Comparison of ENCODE assay signal across 8 cellular contexts in genomic region chr6:37704923-37705238, GRCh38. TPM values are rescaled to one million over a fixed set of nuclear protein-coding genes. Genes with fewer than 3 reads are reported as not detected.
DNase-seq lines count a peak whose midpoint lies in the region; ATAC-seq, FAIRE-seq and TF ChIP-seq lines count a peak whose summit lies in the region.

No MANE protein-coding gene starts in this region.

- DNase-seq in GM06990 (ENCODE audit: extremely low read depth, insufficient read length) (no peak), OCI-LY7 (ENCODE audit: low spot score) (no peak), epithelial cell of esophagus (ENCODE audit: low read depth) (no peak), pancreas (no peak), inferior parietal cortex (ENCODE audit: extremely low spot score) (no peak), GM10248 (ENCODE audit: extremely low spot score) (no peak)

- H3K36me3 ChIP-seq in GM06990 (ENCODE audit: control insufficient read depth, insufficient read depth, low read length) = no peaks in the 10 kb centered on the region
- no peaks in the 10 kb centered on the region for H3K36me3 ChIP-seq in OCI-LY7 (ENCODE audit: insufficient read depth, low read length)
- no peaks in the 10 kb centered on the region for H3K36me3 ChIP-seq in pancreas

- 56 to 64% methylated on average over 5 of the region's 5 CpGs for WGBS in pancreas, 2 donors

- H3K27me3 ChIP-seq in GM06990 (replicated peaks; ENCODE audit: control insufficient read depth, insufficient read depth, low read length) = no peaks in the 10 kb centered on the region
- no peaks in the 10 kb centered on the region for H3K27me3 ChIP-seq in pancreas

- H3K4me1 ChIP-seq in OCI-LY7 (ENCODE audit: insufficient read depth, low read length, poor library complexity, severe bottlenecking) (no peaks in the 10 kb centered on the region), pancreas (peaks cover 0 to 4% (median 0%) of the 10 kb centered on the region in 3 donors)

- peak in 1 of 4 donors; percentile 33 for ATAC-seq in pancreas
- no peak for ATAC-seq in GM18502 (IDR thresholded peaks at IDR 0.05; ENCODE audit: poor library complexity, unreplicated experiment)
- ATAC-seq in GM21423 (IDR thresholded peaks at IDR 0.05; ENCODE audit: unreplicated experiment) = no peak

- no peaks in the 10 kb centered on the region for H3K9me3 ChIP-seq in OCI-LY7 (ENCODE audit: low read length)
- no peaks in the 10 kb centered on the region for H3K9me3 ChIP-seq in pancreas

- no peaks in the 10 kb centered on the region for H4K20me1 ChIP-seq in OCI-LY7 (ENCODE audit: insufficient read depth, low read length)

- H3K4me3 ChIP-seq in GM06990 (replicated peaks; ENCODE audit: low read depth, low read length) = peak overlapping the region; percentile 56
- H3K4me3 ChIP-seq in OCI-LY7 (ENCODE audit: low read depth, low read length, poor library complexity, severe bottlenecking) = no peak overlapping the region
- H3K4me3 ChIP-seq in epithelial cell of esophagus (ENCODE audit: low read length) = peak overlapping the region; percentile 37
- H3K4me3 ChIP-seq in pancreas = peak overlapping the region in 3 of 4 donors; percentile 10 to 47 (median 24)

- no TSS peak for BruUV-seq in OCI-LY7 (replicated peaks; lab: Mats Ljungman, UMichigan)

- H3K9me2 ChIP-seq in OCI-LY7 (ENCODE audit: insufficient read depth, low read length) = no peaks in the 10 kb centered on the region

- no peak overlapping the region for H3K27ac ChIP-seq in OCI-LY7 (ENCODE audit: low read depth, low read length, poor library complexity, severe bottlenecking)
- H3K27ac ChIP-seq in pancreas = peak overlapping the region in 1 of 4 donors; percentile 39

- H3K4me2 ChIP-seq in OCI-LY7 (ENCODE audit: low read length) = peak overlapping the region; percentile 21; the same call in 1 of the 2 replicates

- FAIRE-seq in pancreas (lab: Jason Lieb, UNC) = no peak

- POLR2A ChIA-PET in OCI-LY7 (lab: Charles Lee) = interaction anchor here (0.6 to 0.7 kb wide), 2 partner anchors 791 to 911 kb away, joined by 3 to 5 read pairs; no protein-coding TSS in a partner anchor
- POLR2A ChIA-PET in GM10248 (lab: Yijun Ruan, JAX) = no interaction called here

- no peaks in the 10 kb centered on the region for H3K79me2 ChIP-seq in OCI-LY7 (ENCODE audit: insufficient read depth, low read depth, low read length)

- H2AFZ ChIP-seq in OCI-LY7 (ENCODE audit: low read length) = no peak overlapping the region

- intact Hi-C loops in OCI-LY7 (cut with micrococcal nuclease; ENCODE audit: unreplicated experiment) (loop anchor here (5.0 kb wide), 1 partner anchor 307 kb away; no protein-coding TSS in a partner anchor), pancreas (cut with DNase I) (no loop called here)

- TF ChIP-seq CTCF in GM06990 (IDR thresholded peaks at IDR 0.05; ENCODE audit: insufficient read depth, low read length, poor library complexity, severe bottlenecking) (no peak), OCI-LY7 (conservative IDR thresholded peaks at IDR 0.05; ENCODE audit: low read length) (no peak), epithelial cell of esophagus (IDR thresholded peaks at IDR 0.05; ENCODE audit: insufficient read depth, low read depth, low read length, missing control alignments) (no peak), pancreas (IDR thresholded peaks at IDR 0.05) (no peak), GM10248 (IDR thresholded peaks at IDR 0.05; ENCODE audit: control extremely low read depth, extremely low read depth, low read depth, missing control alignments) (no peak)

- CTCF ChIA-PET in OCI-LY7 (lab: Charles Lee; ENCODE audit: unreplicated experiment) (no interaction called here), GM10248 (lab: Yijun Ruan, JAX) (interaction anchor here (0.6 to 2.5 kb wide), 21 partner anchors 9 to 866 kb away, joined by 3 to 18 read pairs (median 3); no protein-coding TSS in a partner anchor)

RNA-seq across cellular contexts. Expression of gene MDGA1, which starts 7.2 kb away (rescaled TPM):
- total RNA-seq in OCI-LY7 (2014; rRNA removed; shearing (Covaris generic)) = 0.22 and 0.33 TPM in 2 replicates
- total RNA-seq in OCI-LY7 (2022) = 0.17 and 0.32 TPM in 2 replicates
- 1 to 10 TPM in 2 of 6 donors, under 1 TPM in 4; 0.09 to 3.4 (median 0.36) TPM for total RNA-seq in pancreas
- polyA plus RNA-seq in pancreas = 1 to 10 TPM in 1 of 2 donors, under 1 TPM in 1; 0.91 to 1.3 TPM
